In genomic region chr1:230631477-230631876, GRCh38 we compare ENCODE assay signal across 23 cellular contexts.
"Had no signal": no experiment of that assay in that cellular context is flagged by ENCODE, and none has a peak within 500 bp of the region (broad histone marks: within the 10 kb centered on the region; RNA-seq: fewer than 3 reads in every experiment).

No MANE protein-coding gene starts in this region.

- H3K27me3 ChIP-seq: colonic mucosa, dorsolateral prefrontal cortex, gastrocnemius medialis, heart left ventricle had no signal

- DNase-seq: colonic mucosa; cortex of kidney; dermis blood vessel endothelial cell; dorsolateral prefrontal cortex; effector CD4-positive, alpha-beta T cell; effector CD8-positive, alpha-beta T cell; effector memory CD4-positive, alpha-beta T cell; effector memory CD8-positive, alpha-beta T cell; esophagus squamous epithelium; foreskin melanocyte; gastrocnemius medialis; glutamatergic neuron; heart left ventricle; heart right ventricle had no signal

- FAIRE-seq: colon, endometrium, endothelial cell of umbilical vein, frontal cortex had no signal

- ATAC-seq: effector memory CD8-positive, alpha-beta T cell; gastrocnemius medialis; gastroesophageal sphincter had no signal

- H3K4me3 ChIP-seq: colonic mucosa, coronary artery, dorsolateral prefrontal cortex, esophagus muscularis mucosa, esophagus squamous epithelium, gastrocnemius medialis, gastroesophageal sphincter, heart left ventricle, heart right ventricle had no signal

- H3K9me3 ChIP-seq: colonic mucosa, esophagus muscularis mucosa, esophagus squamous epithelium, gastrocnemius medialis, gastroesophageal sphincter, heart left ventricle, heart right ventricle had no signal

- H3K36me3 ChIP-seq: colonic mucosa, esophagus muscularis mucosa, esophagus squamous epithelium, gastrocnemius medialis, gastroesophageal sphincter, heart left ventricle, heart right ventricle had no signal

- H3K4me1 ChIP-seq: colonic mucosa, esophagus muscularis mucosa, esophagus squamous epithelium, gastrocnemius medialis, gastroesophageal sphincter, heart left ventricle, heart right ventricle had no signal

- H3K27ac ChIP-seq: colonic mucosa, coronary artery, dorsolateral prefrontal cortex, epithelial cell of prostate, esophagus muscularis mucosa, esophagus squamous epithelium, foreskin keratinocyte, gastrocnemius medialis, gastroesophageal sphincter, heart left ventricle, heart right ventricle had no signal
